Comparison of ENCODE assay signal across 8 cellular contexts in the genomic region with DNA sequence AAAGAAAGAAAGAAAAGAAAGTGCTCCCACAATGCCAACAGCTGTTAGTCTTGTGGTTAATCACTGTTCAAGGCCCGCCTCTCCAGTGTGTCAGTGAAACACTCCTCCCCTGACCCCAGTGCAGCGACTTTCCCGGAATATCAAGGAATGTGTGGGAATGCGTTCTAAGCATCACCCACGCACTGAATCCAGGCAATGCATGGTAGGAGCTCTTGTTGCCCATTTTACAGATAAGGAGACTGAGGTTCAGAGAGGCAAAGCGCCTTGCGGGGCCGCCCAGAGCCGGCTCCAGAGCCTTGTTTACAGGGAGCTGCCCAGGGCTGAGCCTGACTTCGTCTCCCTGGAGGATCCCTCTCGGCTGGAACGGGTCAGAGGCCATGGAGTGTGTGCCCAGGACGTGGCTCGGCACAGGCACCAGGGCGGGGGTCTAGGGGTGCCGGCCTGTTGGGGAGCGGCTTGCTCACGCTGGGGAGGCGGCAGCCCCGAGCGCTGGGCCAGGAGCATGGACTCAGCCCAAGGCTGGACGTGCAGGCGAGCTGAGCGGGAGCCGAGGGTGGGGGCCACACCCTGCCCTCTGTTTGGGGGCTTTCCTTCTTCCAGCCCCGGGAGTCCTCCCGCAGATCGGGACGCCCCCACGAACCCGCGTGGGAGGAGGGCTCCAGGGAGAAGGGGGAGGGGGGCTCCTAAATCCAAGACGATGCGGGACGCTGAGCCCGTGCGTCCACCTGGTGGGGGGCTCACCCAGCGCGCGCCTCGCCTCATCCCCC. TPM values are rescaled to one million over a fixed set of nuclear protein-coding genes. Genes with fewer than 3 reads are reported as not detected.
A peak's percentile ranks its signal among the peaks of the same experiment; 100 is the strongest.
DNase-seq lines count a peak whose midpoint lies in the region; ATAC-seq and TF ChIP-seq lines count a peak whose summit lies in the region.

No MANE protein-coding gene starts in this region.

- no peak for TF ChIP-seq EP300 in sigmoid colon (IDR thresholded peaks at IDR 0.05)

- DNase-seq in DMS 273 (lab: John Stamatoyannopoulos, UW; ENCODE audit: unreplicated experiment) (peak; percentile 70), DMS 273 treated with DMSO at 0.1 percent for 48 hours (lab: John Stamatoyannopoulos, UW) (no peak), amniotic stem cell (lab: John Stamatoyannopoulos, UW) (peak; percentile 45), right cardiac atrium (peak; percentile 73 to 87 (median 85)), sigmoid colon (peak; percentile 85), NOMO-1 treated with dmso at 0.1 percent for 144 hours (lab: John Stamatoyannopoulos, UW; ENCODE audit: unreplicated experiment) (no peak)

- intact Hi-C loops in right cardiac atrium (cut with DNase I) (no loop called here), sigmoid colon (cut with DNase I) (loop anchor here (2.0 kb wide), 1 partner anchor 18 kb away; a partner anchor contains a TSS)

- H3K27me3 ChIP-seq in right cardiac atrium (ENCODE audit: control insufficient read depth, insufficient read depth) (no peaks in the 10 kb centered on the region), sigmoid colon (no peaks in the 10 kb centered on the region)

- whole genome bisulfite sequencing in right cardiac atrium = 7% methylated on average over 41 of the region's 41 CpGs
- WGBS in sigmoid colon, 2 donors = 4 to 17% methylated on average over 41 of the region's 41 CpGs

- no peak for TF ChIP-seq POLR2A in sigmoid colon (IDR thresholded peaks at IDR 0.05)

- H3K4me1 ChIP-seq in right cardiac atrium (ENCODE audit: control insufficient read depth, insufficient read depth, low read length) (peaks cover 13% of the 10 kb centered on the region), sigmoid colon (peaks cover 0 to 52% (median 45%) of the 10 kb centered on the region in 4 donors)

- no peak for TF ChIP-seq CTCF in sigmoid colon (IDR thresholded peaks at IDR 0.05)

- peak; percentile 62 to 73 for ATAC-seq in right cardiac atrium
- no peak for ATAC-seq in HG02981 (IDR thresholded peaks at IDR 0.05; ENCODE audit: unreplicated experiment)

- peak overlapping the region; percentile 51 for H3K27ac ChIP-seq in KOPT-K1 (ENCODE audit: low read depth, low read length, poor library complexity, severe bottlenecking)
- H3K27ac ChIP-seq in right cardiac atrium (ENCODE audit: low read length) = peak overlapping the region; percentile 91
- H3K27ac ChIP-seq in sigmoid colon = peak overlapping the region; percentile 94 to 98 (median 97)

- H3K4me3 ChIP-seq in right cardiac atrium (ENCODE audit: low read length) (peak overlapping the region; percentile 76), sigmoid colon (peak overlapping the region; percentile 94 to 100 (median 94))

- H3K36me3 ChIP-seq in KOPT-K1 (ENCODE audit: insufficient read depth, low read length) (peaks cover 24% of the 10 kb centered on the region), sigmoid colon (peaks cover 23 to 28% (median 27%) of the 10 kb centered on the region in 4 donors)

- H3K9me3 ChIP-seq in KOPT-K1 (ENCODE audit: insufficient read depth, low read length, poor library complexity, severe bottlenecking) (peaks cover 5% of the 10 kb centered on the region), right cardiac atrium (ENCODE audit: control insufficient read depth, low read length) (no peaks in the 10 kb centered on the region), sigmoid colon (no peaks in the 10 kb centered on the region)

RNA-seq across cellular contexts. Expression of a gene that starts 0.8 kb away (rescaled TPM):
- total RNA-seq in right cardiac atrium (10 to 100 TPM; 60.1 to 73.7 (median 65.2) TPM), sigmoid colon (100 to 1,000 TPM; 107 to 125 (median 114) TPM)
- polyA plus RNA-seq in right cardiac atrium (55.9 TPM), sigmoid colon (100 to 1,000 TPM in 1 of 3 donors, 10 to 100 TPM in 2; 35.6 to 112 (median 87.1) TPM)

RNA-seq across cellular contexts. Expression of a gene that starts 18.2 kb away (rescaled TPM):
- total RNA-seq in right cardiac atrium (10 to 100 TPM; 26.3 to 36.7 (median 32.3) TPM), sigmoid colon (10 to 100 TPM; 22.8 to 27.7 (median 25.5) TPM)
- polyA plus RNA-seq in right cardiac atrium (24.3 TPM), sigmoid colon (10 to 100 TPM; 25.2 to 51.1 (median 37.7) TPM)

RNA-seq across cellular contexts. Expression of a gene that starts 21.1 kb away (rescaled TPM):
- total RNA-seq in right cardiac atrium = 100 to 1,000 TPM; 630 to 722 (median 659) TPM
- 811 TPM for polyA plus RNA-seq in right cardiac atrium
- total RNA-seq in sigmoid colon = 10 to 100 TPM; 28.8 to 73.2 (median 48.7) TPM
- 100 to 1,000 TPM in 1 of 3 donors, 10 to 100 TPM in 2; 85.9 to 254 (median 85.9) TPM for polyA plus RNA-seq in sigmoid colon

RNA-seq across cellular contexts. Expression of a gene that starts 32.0 kb away (rescaled TPM):
- total RNA-seq in right cardiac atrium (1 to 10 TPM in 1 of 4 donors, under 1 TPM in 1, not detected in 2; 0.29 to 1.3 TPM), sigmoid colon (1 to 10 TPM in 3 of 4 donors, under 1 TPM in 1; 0.16 to 4.2 (median 2.6) TPM)
- polyA plus RNA-seq in right cardiac atrium (0.29 TPM), sigmoid colon (1 to 10 TPM in 1 of 3 donors, under 1 TPM in 1, not detected in 1; 0.70 to 1.8 TPM)

RNA-seq across cellular contexts. Expression of a gene that starts 39.0 kb away (rescaled TPM):
- total RNA-seq in right cardiac atrium = 10 to 100 TPM; 13.6 to 20.0 (median 16.0) TPM
- polyA plus RNA-seq in right cardiac atrium = 16.4 TPM
- 10 to 100 TPM in 2 of 4 donors, 1 to 10 TPM in 2; 6.0 to 11.9 (median 9.7) TPM for total RNA-seq in sigmoid colon
- polyA plus RNA-seq in sigmoid colon = 10 to 100 TPM; 17.3 to 41.9 (median 24.6) TPM

Comparison
In these comparisons a context has a peak if more than half of its experiments do, and no peak if none do; other contexts are left out.
1. DNase-seq: peak in DMS 273 (single experiment), amniotic stem cell (single experiment), right cardiac atrium (3 of 3) and sigmoid colon (single experiment); none in DMS 273 treated with DMSO at 0.1 percent for 48 hours (single experiment) and NOMO-1 treated with dmso at 0.1 percent for 144 hours (single experiment).
2. RNA of a gene that starts 21.1 kb away (total RNA-seq): 630 to 722 TPM in right cardiac atrium; 28.8 to 73.2 TPM in sigmoid colon; every median in the first group is over 4 times any median in the second.
3. Peak in every context shown above with its lines, with median percentiles within 50 percentile points of each other: H3K27ac ChIP-seq.